Comparison of ENCODE assay signal across 18 cellular contexts in the genomic region with DNA sequence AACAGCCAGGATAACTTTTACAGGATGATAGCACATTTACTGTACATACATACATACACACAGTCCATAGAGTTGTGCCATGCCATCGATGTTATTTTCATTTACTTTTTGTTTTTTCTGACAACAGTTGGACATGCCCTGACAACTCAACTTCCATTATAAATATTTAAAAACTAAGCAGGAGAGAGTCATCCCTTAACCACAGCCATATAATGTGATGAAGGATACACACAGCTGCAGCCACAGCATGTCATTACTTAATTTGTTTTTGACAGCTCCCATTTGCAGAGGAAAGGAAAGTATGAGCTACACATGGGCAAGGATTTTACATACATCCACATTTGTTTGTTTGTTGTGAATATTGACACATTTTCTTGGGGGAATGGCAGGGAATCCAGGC.
"Had no signal": no experiment of that assay in that cellular context is flagged by ENCODE, and none has a peak within 500 bp of the region (broad histone marks: within the 10 kb centered on the region; RNA-seq: fewer than 3 reads in every experiment).

No MANE protein-coding gene starts in this region.

- H3K4me3 ChIP-seq: body of pancreas, ovary, right lobe of liver, suprapubic skin had no signal

- H3K36me3 Mint-ChIP-seq: activated naive CD4-positive, alpha-beta T cell treated with anti-CD3 and anti-CD28 coated beads, Interleukin-2, amount 50 U/mL, for 24 hours had no signal

- H3K27ac Mint-ChIP-seq: activated CD4-positive, alpha-beta T cell treated with anti-CD3 and anti-CD28 coated beads, Interleukin-2, amount 10 ng/mL, durations not matched to agents 24 days and 14 days; activated CD8-positive, alpha-beta T cell treated with anti-CD3 and anti-CD28 coated beads, Interleukin-2, amount 10 ng/mL, durations not matched to agents 7 days and 5 days; activated naive CD4-positive, alpha-beta T cell treated with anti-CD3 and anti-CD28 coated beads, Interleukin-2, amount 50 U/mL, for 24 hours; stimulated activated naive CD8-positive, alpha-beta T cell treated with anti-CD3 and anti-CD28 coated beads, Interleukin-15, Interleukin-2, amounts not matched to agents 100 ng/mL and 50 ng/mL, for 24 hours had no signal

- H3K4me1 ChIP-seq: body of pancreas, right lobe of liver, suprapubic skin had no signal

- H3K36me3 ChIP-seq: ovary, right lobe of liver, suprapubic skin had no signal

- H3K9me3 ChIP-seq: body of pancreas, ovary, right lobe of liver, suprapubic skin had no signal

- H3K27me3 ChIP-seq: body of pancreas, ovary, right lobe of liver, suprapubic skin had no signal

- H3K27ac ChIP-seq: body of pancreas, ovary, right lobe of liver, suprapubic skin had no signal

- H3K4me3 Mint-ChIP-seq: activated CD4-positive, alpha-beta T cell treated with anti-CD3 and anti-CD28 coated beads, Interleukin-2, amount 10 ng/mL, durations not matched to agents 24 days and 14 days; activated CD8-positive, alpha-beta T cell treated with anti-CD3 and anti-CD28 coated beads, Interleukin-2, amount 10 ng/mL, durations not matched to agents 7 days and 5 days; activated naive CD4-positive, alpha-beta T cell treated with anti-CD3 and anti-CD28 coated beads, Interleukin-2, amount 50 U/mL, for 24 hours; neural crest cell; stimulated activated naive CD8-positive, alpha-beta T cell treated with anti-CD3 and anti-CD28 coated beads, Interleukin-15, Interleukin-2, amounts not matched to agents 100 ng/mL and 50 ng/mL, for 24 hours had no signal

- H3K9me3 Mint-ChIP-seq: activated CD4-positive, alpha-beta T cell treated with anti-CD3 and anti-CD28 coated beads, Interleukin-2, amount 10 ng/mL, durations not matched to agents 24 days and 14 days; activated naive CD4-positive, alpha-beta T cell treated with anti-CD3 and anti-CD28 coated beads, Interleukin-2, amount 50 U/mL, for 24 hours; neural crest cell; stimulated activated naive CD8-positive, alpha-beta T cell treated with anti-CD3 and anti-CD28 coated beads, Interleukin-15, Interleukin-2, amounts not matched to agents 100 ng/mL and 50 ng/mL, for 24 hours had no signal

- H3K4me1 Mint-ChIP-seq: activated CD4-positive, alpha-beta T cell treated with anti-CD3 and anti-CD28 coated beads, Interleukin-2, amount 10 ng/mL, durations not matched to agents 24 days and 14 days; activated naive CD4-positive, alpha-beta T cell treated with anti-CD3 and anti-CD28 coated beads, Interleukin-2, amount 50 U/mL, for 24 hours; neural crest cell had no signal

- ATAC-seq: activated CD8-positive, alpha-beta T cell treated with anti-CD3 and anti-CD28 coated beads, Interleukin-2, amount 10 ng/mL, durations not matched to agents 7 days and 5 days; body of pancreas; right lobe of liver had no signal

- DNase-seq: activated CD4-positive, alpha-beta T cell treated with anti-CD3 and anti-CD28 coated beads, Interleukin-2, amount 10 ng/mL, durations not matched to agents 24 days and 14 days; activated CD4-positive, CD25-positive, alpha-beta regulatory T cell; activated CD8-positive, alpha-beta memory T cell treated with anti-CD3 and anti-CD28 coated beads, Interleukin-2, amount 50 U/mL, for 4 hours; activated CD8-positive, alpha-beta T cell treated with anti-CD3 and anti-CD28 coated beads, Interleukin-2, amount 10 ng/mL, durations not matched to agents 7 days and 5 days; activated effector memory CD4-positive, alpha-beta T cell treated with anti-CD3 and anti-CD28 coated beads, Interleukin-2, amount 50 U/mL, for 16 hours; activated T-cell treated with anti-CD3 and anti-CD28 coated beads, Interleukin-2, amount 50 U/mL, for 48 hours; amniotic stem cell; body of pancreas; cerebellar nuclear complex; effector CD8-positive, alpha-beta T cell; hypothalamus; ovary; right lobe of liver; trophoblast cell had no signal
